In the genomic region with DNA sequence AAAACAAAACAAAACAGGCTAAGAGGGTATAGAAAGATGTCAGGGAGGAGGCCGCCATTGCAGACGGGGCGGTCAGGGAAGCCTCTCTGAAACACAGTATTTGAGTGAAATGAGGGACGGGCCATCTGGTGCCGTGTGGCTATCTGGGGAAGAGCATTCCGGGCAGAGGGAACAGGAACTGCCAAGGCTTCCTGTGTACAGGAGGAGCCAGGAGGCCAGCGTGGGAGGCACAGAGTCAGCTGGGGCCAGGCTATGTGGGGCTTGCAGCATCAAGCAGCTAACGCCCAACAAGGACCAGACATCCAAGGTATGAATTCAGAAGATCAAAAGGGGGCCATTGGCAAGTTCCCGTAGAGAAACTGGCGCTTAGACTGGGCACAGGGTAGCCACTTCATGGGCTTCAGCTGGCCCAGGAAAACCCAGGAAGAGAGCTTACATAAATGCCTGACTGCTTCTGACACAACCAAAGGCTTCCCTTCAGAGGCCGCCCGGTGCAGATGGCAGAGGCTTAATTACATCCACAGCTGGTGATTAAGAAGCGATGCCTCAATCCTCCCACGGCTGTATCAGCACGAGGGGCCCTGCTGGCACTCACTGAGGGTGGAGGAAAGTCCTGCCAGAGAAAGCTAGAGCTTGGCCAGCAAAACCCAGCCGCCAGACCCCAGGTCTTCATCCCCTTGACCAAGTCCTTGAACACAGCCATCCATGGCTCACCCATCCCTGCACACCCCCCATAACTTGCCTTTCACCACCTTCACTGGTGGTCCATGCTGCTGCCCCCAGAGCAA, we compare ENCODE assay signal across 28 cellular contexts.
DNase-seq lines count a peak whose midpoint lies in the region; ATAC-seq and TF ChIP-seq lines count a peak whose summit lies in the region.
"Had no signal": no experiment of that assay in that cellular context is flagged by ENCODE, and none has a peak within 500 bp of the region (broad histone marks: within the 10 kb centered on the region; RNA-seq: fewer than 3 reads in every experiment).

No MANE protein-coding gene starts in this region.

- no peak overlapping the region for H3K4me3 Mint-ChIP-seq in mesothelial cell of epicardium
- no peak overlapping the region for H3K4me3 Mint-ChIP-seq in activated CD4-positive, alpha-beta memory T cell treated with anti-CD3 and anti-CD28 coated beads, Interleukin-2, amount 10 ng/mL, durations not matched to agents 7 days and 5 days
- H3K4me3 Mint-ChIP-seq: activated CD4-positive, alpha-beta T cell treated with anti-CD3 and anti-CD28 coated beads for 36 hours; activated CD8-positive, alpha-beta T cell treated with anti-CD3 and anti-CD28 coated beads, Interleukin-2, amount 10 ng/mL, durations not matched to agents 7 days and 5 days; activated naive CD4-positive, alpha-beta T cell treated with anti-CD3 and anti-CD28 coated beads, Interleukin-2, amount 50 U/mL, for 24 hours; activated T-helper 17 cell treated with anti-CD3 and anti-CD28 coated beads, Interleukin-2, amount 50 U/mL, for 72 hours; CD8-positive, alpha-beta T cell; natural killer cell treated with Interleukin-12 subunit alpha and Interleukin-12 subunit beta and Interleukin-15 and Interleukin-18, amount 100 ng/mL, for 72 hours had no signal

- H3K27me3 Mint-ChIP-seq in mesothelial cell of epicardium (ENCODE audit: low read depth): peaks cover 73% of the 10 kb centered on the region
- H3K27me3 Mint-ChIP-seq in activated CD4-positive, alpha-beta memory T cell treated with anti-CD3 and anti-CD28 coated beads, Interleukin-2, amount 10 ng/mL, durations not matched to agents 7 days and 5 days: peaks cover 29% of the 10 kb centered on the region

- CTCF ChIA-PET in activated CD4-positive, alpha-beta memory T cell treated with anti-CD3 and anti-CD28 coated beads, Interleukin-2, amount 10 ng/mL, durations not matched to agents 7 days and 5 days (lab: Charles Lee): no interaction called here

- ATAC-seq in sciatic nerve (no peak), HG02571 (IDR thresholded peaks at IDR 0.05; ENCODE audit: unreplicated experiment) (no peak)
- ATAC-seq in stimulated activated naive CD8-positive, alpha-beta T cell treated with anti-CD3 and anti-CD28 coated beads, Interleukin-15, Interleukin-2, amounts not matched to agents 100 U/mL and 50 U/mL, for 24 hours: no peak
- ATAC-seq: activated CD4-positive, alpha-beta T cell treated with anti-CD3 and anti-CD28 coated beads for 36 hours; activated CD8-positive, alpha-beta T cell treated with anti-CD3 and anti-CD28 coated beads, Interleukin-2, amount 10 ng/mL, durations not matched to agents 7 days and 5 days; activated T-helper 17 cell treated with anti-CD3 and anti-CD28 coated beads, Interleukin-2, amount 50 U/mL, for 72 hours; CD8-positive, alpha-beta T cell; PC-3 had no signal

- POLR2A ChIA-PET in activated CD4-positive, alpha-beta memory T cell treated with anti-CD3 and anti-CD28 coated beads, Interleukin-2, amount 10 ng/mL, durations not matched to agents 7 days and 5 days (lab: Charles Lee): no interaction called here

- DNase-seq in D341Med (ENCODE audit: low spot score) (peak; percentile 90), NCI-H524 treated with DMSO at 0.1 percent for 48 hours (lab: John Stamatoyannopoulos, UW) (peak; percentile 91), cerebellar cortex (ENCODE audit: low spot score) (peak; percentile 53), sciatic nerve (ENCODE audit: low spot score) (peak; percentile 41), mesothelial cell of epicardium (ENCODE audit: low spot score in 2 of 2, unreplicated experiment in 2 of 2) (no peak)
- no peak for DNase-seq in stimulated activated naive CD8-positive, alpha-beta T cell treated with anti-CD3 and anti-CD28 coated beads, Interleukin-15, Interleukin-2, amounts not matched to agents 100 U/mL and 50 U/mL, for 24 hours
- no peak for DNase-seq in activated CD4-positive, alpha-beta memory T cell treated with anti-CD3 and anti-CD28 coated beads, Interleukin-2, amount 10 ng/mL, durations not matched to agents 7 days and 5 days
- DNase-seq: activated CD4-positive, alpha-beta T cell treated with anti-CD3 and anti-CD28 coated beads for 36 hours; activated CD8-positive, alpha-beta T cell treated with anti-CD3 and anti-CD28 coated beads, Interleukin-2, amount 10 ng/mL, durations not matched to agents 7 days and 5 days; CD8-positive, alpha-beta T cell; colonic mucosa; DMS153; effector CD8-positive, alpha-beta T cell; H7; hippocampal formation; MV-4-11; NCI-H1436; NCI-H446 treated with DMSO at 0.1 percent for 48 hours; NK-92 treated with Interleukin-12 subunit alpha and Interleukin-12 subunit beta, amount 100 ng/mL, for 24 hours; ovary; PC-3; SHP77; stimulated activated naive CD4-positive, alpha-beta T cell; T-helper 2 cell had no signal

- no peaks in the 10 kb centered on the region for H3K9me3 Mint-ChIP-seq in mesothelial cell of epicardium
- H3K9me3 Mint-ChIP-seq in activated CD4-positive, alpha-beta memory T cell treated with anti-CD3 and anti-CD28 coated beads, Interleukin-2, amount 10 ng/mL, durations not matched to agents 7 days and 5 days: no peaks in the 10 kb centered on the region
- H3K9me3 Mint-ChIP-seq: activated naive CD4-positive, alpha-beta T cell treated with anti-CD3 and anti-CD28 coated beads, Interleukin-2, amount 50 U/mL, for 24 hours; activated T-helper 17 cell treated with anti-CD3 and anti-CD28 coated beads, Interleukin-2, amount 50 U/mL, for 72 hours; CD8-positive, alpha-beta T cell; natural killer cell treated with Interleukin-12 subunit alpha and Interleukin-12 subunit beta and Interleukin-15 and Interleukin-18, amount 100 ng/mL, for 72 hours had no signal

- TF ChIP-seq CTCF in mesothelial cell of epicardium (IDR thresholded peaks at IDR 0.05; ENCODE audit: unreplicated experiment): no peak

- intact Hi-C loops in sciatic nerve (cut with DNase I): no loop called here

- H3K36me3 Mint-ChIP-seq in mesothelial cell of epicardium: no peaks in the 10 kb centered on the region
- H3K36me3 Mint-ChIP-seq in activated CD4-positive, alpha-beta memory T cell treated with anti-CD3 and anti-CD28 coated beads, Interleukin-2, amount 10 ng/mL, durations not matched to agents 7 days and 5 days (ENCODE audit: low read depth): no peaks in the 10 kb centered on the region
- H3K36me3 Mint-ChIP-seq: activated naive CD4-positive, alpha-beta T cell treated with anti-CD3 and anti-CD28 coated beads, Interleukin-2, amount 50 U/mL, for 24 hours; CD8-positive, alpha-beta T cell; natural killer cell treated with Interleukin-12 subunit alpha and Interleukin-12 subunit beta and Interleukin-15 and Interleukin-18, amount 100 ng/mL, for 72 hours had no signal

- H3K4me1 Mint-ChIP-seq in mesothelial cell of epicardium: no peaks in the 10 kb centered on the region
- no peaks in the 10 kb centered on the region for H3K4me1 Mint-ChIP-seq in activated CD4-positive, alpha-beta memory T cell treated with anti-CD3 and anti-CD28 coated beads, Interleukin-2, amount 10 ng/mL, durations not matched to agents 7 days and 5 days
- H3K4me1 Mint-ChIP-seq: activated CD4-positive, alpha-beta T cell treated with anti-CD3 and anti-CD28 coated beads for 36 hours; activated naive CD4-positive, alpha-beta T cell treated with anti-CD3 and anti-CD28 coated beads, Interleukin-2, amount 50 U/mL, for 24 hours; activated T-helper 17 cell treated with anti-CD3 and anti-CD28 coated beads, Interleukin-2, amount 50 U/mL, for 72 hours had no signal

- H3K27ac Mint-ChIP-seq in mesothelial cell of epicardium: no peak overlapping the region
- H3K27ac Mint-ChIP-seq in activated CD4-positive, alpha-beta memory T cell treated with anti-CD3 and anti-CD28 coated beads, Interleukin-2, amount 10 ng/mL, durations not matched to agents 7 days and 5 days: no peak overlapping the region
- H3K27ac Mint-ChIP-seq: activated CD4-positive, alpha-beta T cell treated with anti-CD3 and anti-CD28 coated beads for 36 hours; activated CD8-positive, alpha-beta T cell treated with anti-CD3 and anti-CD28 coated beads, Interleukin-2, amount 10 ng/mL, durations not matched to agents 7 days and 5 days; activated naive CD4-positive, alpha-beta T cell treated with anti-CD3 and anti-CD28 coated beads, Interleukin-2, amount 50 U/mL, for 24 hours; activated T-helper 17 cell treated with anti-CD3 and anti-CD28 coated beads, Interleukin-2, amount 50 U/mL, for 72 hours; CD8-positive, alpha-beta T cell; natural killer cell treated with Interleukin-12 subunit alpha and Interleukin-12 subunit beta and Interleukin-15 and Interleukin-18, amount 100 ng/mL, for 72 hours had no signal

Comparison
In these comparisons a context has a peak if more than half of its experiments do, and no peak if none do; other contexts are left out.
1. DNase-seq: peak in D341Med (single experiment), NCI-H524 treated with DMSO at 0.1 percent for 48 hours (single experiment), cerebellar cortex (single experiment) and sciatic nerve (single experiment); none in stimulated activated naive CD8-positive, alpha-beta T cell treated with anti-CD3 and anti-CD28 coated beads, Interleukin-15, Interleukin-2, amounts not matched to agents 100 U/mL and 50 U/mL, for 24 hours (single experiment), mesothelial cell of epicardium (0 of 2) and activated CD4-positive, alpha-beta memory T cell treated with anti-CD3 and anti-CD28 coated beads, Interleukin-2, amount 10 ng/mL, durations not matched to agents 7 days and 5 days (single experiment).